25 cellular contexts compared by ENCODE assay signal in the genomic region with DNA sequence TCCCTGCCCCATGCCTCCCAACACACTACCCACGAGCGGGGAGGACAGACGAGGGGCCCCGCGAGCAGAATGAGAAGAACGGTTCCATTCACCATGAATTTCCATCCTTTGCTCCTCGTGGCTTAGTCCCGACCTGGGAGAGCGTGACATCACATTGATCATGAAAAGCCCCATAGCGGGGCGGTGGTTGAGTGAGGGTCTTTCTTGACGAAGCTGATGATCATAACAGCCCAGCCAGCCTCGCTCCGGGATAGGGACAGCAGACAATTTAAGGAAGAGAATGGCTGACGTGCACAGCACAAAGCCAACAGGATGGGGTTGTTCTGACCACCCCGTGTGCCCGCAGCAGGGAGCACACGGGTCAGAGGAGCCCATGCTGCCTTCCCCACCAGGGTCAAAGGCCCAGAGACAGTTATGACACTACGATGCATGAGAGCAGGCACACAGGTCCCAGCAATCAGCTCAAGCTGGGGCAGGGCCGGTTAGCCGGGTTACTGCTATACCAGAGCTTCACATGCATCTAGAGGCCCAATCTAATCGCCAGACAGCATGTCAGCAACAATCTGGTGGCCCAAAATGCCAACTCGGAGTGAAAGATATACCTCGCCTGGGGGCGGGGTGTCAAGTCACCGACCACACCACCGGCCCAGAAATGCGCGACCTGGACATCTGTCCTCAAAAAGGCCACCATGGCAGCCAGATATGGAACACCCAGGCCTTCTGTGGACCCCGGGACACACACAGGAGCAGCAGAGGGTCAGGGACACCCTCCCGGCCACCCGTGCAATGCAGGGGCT.
DNase-seq lines count a peak whose midpoint lies in the region; FAIRE-seq and TF ChIP-seq lines count a peak whose summit lies in the region.
"Had no signal": no experiment of that assay in that cellular context is flagged by ENCODE, and none has a peak within 500 bp of the region (broad histone marks: within the 10 kb centered on the region; RNA-seq: fewer than 3 reads in every experiment).

No MANE protein-coding gene starts in this region.

- no peak overlapping the region for H2BK120ac ChIP-seq in H1 (replicated peaks; ENCODE audit: low read depth, low read length)
- no peak overlapping the region for H2BK120ac ChIP-seq in neuronal stem cell (ENCODE audit: low read depth, low read length)

- H4K8ac ChIP-seq in H1 (ENCODE audit: extremely low read depth, insufficient read depth, low read length) = 0 out of 2 replicates have a peak overlapping the region, but pooled peaks have one; percentile 41
- H4K8ac ChIP-seq in neuronal stem cell (ENCODE audit: low read depth, low read length) = no peak overlapping the region

- H2AFZ ChIP-seq in H1 (ENCODE audit: low read length) = no peak overlapping the region
- H2AFZ ChIP-seq in neuronal stem cell (ENCODE audit: low read length) = no peak overlapping the region
- H2AFZ ChIP-seq: GM23338 had no signal

- no peaks in the 10 kb centered on the region for H3K27me3 Mint-ChIP-seq in endodermal cell (ENCODE audit: insufficient read depth)
- H3K27me3 Mint-ChIP-seq: CD4-positive, alpha-beta memory T cell had no signal

- H3K56ac ChIP-seq in H1 (replicated peaks; ENCODE audit: insufficient read length, low read depth, low read length) = no peak overlapping the region

- H3K9me3 ChIP-seq in KOPT-K1 (ENCODE audit: insufficient read depth, low read length, poor library complexity, severe bottlenecking) (peaks cover 19% of the 10 kb centered on the region), H1 (ENCODE audit: insufficient read depth in 2 of 2, low read depth in 1 of 2, low read length in 1 of 2) (peaks cover 0 to 12% of the 10 kb centered on the region in 2 experiments; a peak in 1 of 4 replicates), neuronal stem cell (replicated peaks in 1 of 2; ENCODE audit: control insufficient read depth in 2 of 2, insufficient read depth in 1 of 2, low read depth in 1 of 2, low read length in 2 of 2) (peaks cover 17 to 18% of the 10 kb centered on the region in 2 donors), endodermal cell (ENCODE audit: control insufficient read depth, low read length) (peaks cover 22% of the 10 kb centered on the region)

- H3K4ac ChIP-seq in H1 (replicated peaks; ENCODE audit: insufficient read length, low read depth, low read length) = no peak overlapping the region
- no peak overlapping the region for H3K4ac ChIP-seq in neuronal stem cell (ENCODE audit: low read length)

- H3K23me2 ChIP-seq in H1 (ENCODE audit: low read depth, low read length) = no peaks in the 10 kb centered on the region

- H2BK12ac ChIP-seq in H1 (ENCODE audit: low read depth, low read length) = no peak overlapping the region
- H2BK12ac ChIP-seq in neuronal stem cell (ENCODE audit: low read length) = no peak overlapping the region

- H2AK5ac ChIP-seq in H1 (ENCODE audit: low read depth, low read length) = no peak overlapping the region
- H2AK5ac ChIP-seq in neuronal stem cell (ENCODE audit: low read depth, low read length) = no peak overlapping the region

- H3K79me2 ChIP-seq in H1 (ENCODE audit: control insufficient read depth in 1 of 2, insufficient read depth in 2 of 2, low read length in 2 of 2) = no peaks in the 10 kb centered on the region

- H3K9me3 Mint-ChIP-seq in endodermal cell = peaks cover 80% of the 10 kb centered on the region
- H3K9me3 Mint-ChIP-seq: GM23338 had no signal

- no peak for TF ChIP-seq POLR2A in GM12892 (IDR thresholded peaks at IDR 0.05; ENCODE audit: low read depth, low read length)
- no peak for TF ChIP-seq POLR2A in H1 (IDR thresholded peaks at IDR 0.05; ENCODE audit: control extremely low read depth in 1 of 2, low read depth in 2 of 2, low read length in 2 of 2)

- H3K4me1 ChIP-seq in H1 (replicated peaks in 1 of 4; ENCODE audit: control insufficient read depth in 3 of 4, insufficient read depth in 4 of 4, low read length in 3 of 4) (peaks cover 0 to 2% (median 0%) of the 10 kb centered on the region in 4 experiments; a peak in 1 of 7 replicates), neuronal stem cell (ENCODE audit: control insufficient read depth in 2 of 2, insufficient read depth in 1 of 2, low read depth in 1 of 2, low read length in 2 of 2) (peaks cover 4 to 5% of the 10 kb centered on the region in 2 donors), endodermal cell (ENCODE audit: control insufficient read depth, insufficient read depth, low read length) (peaks cover 5% of the 10 kb centered on the region)

- H3K9ac ChIP-seq in H1 (replicated peaks in 1 of 4; ENCODE audit: extremely low read depth in 1 of 4, low read depth in 3 of 4, low read length in 3 of 4) (no peak overlapping the region), neuronal stem cell (ENCODE audit: low read depth, low read length, poor library complexity) (no peak overlapping the region), endodermal cell (ENCODE audit: extremely low read depth, low read length, poor library complexity, severe bottlenecking) (no peak overlapping the region)

- TF ChIP-seq EP300 in H1 (IDR thresholded peaks at IDR 0.05; ENCODE audit: borderline replicate concordance in 1 of 2, low read depth in 2 of 2, low read length in 2 of 2) = no peak

- no peak overlapping the region for H3K27ac Mint-ChIP-seq in endodermal cell
- H3K27ac Mint-ChIP-seq: GM23338 had no signal

- no peak for TF ChIP-seq CTCF in H1 (IDR thresholded peaks at IDR 0.05; ENCODE audit: control extremely low read depth in 1 of 3, insufficient read depth in 1 of 3, low read depth in 1 of 3, low read length in 3 of 3)
- no peak for TF ChIP-seq CTCF in endodermal cell (conservative IDR thresholded peaks at IDR 0.05)

- peaks cover 18% of the 10 kb centered on the region for H3K36me3 Mint-ChIP-seq in endodermal cell (ENCODE audit: low read depth)
- H3K36me3 Mint-ChIP-seq: CD4-positive, alpha-beta memory T cell had no signal

- H3K36me3 ChIP-seq in KOPT-K1 (ENCODE audit: insufficient read depth, low read length) (peaks cover 19% of the 10 kb centered on the region; the same call in 1 of the 2 replicates), H1 (ENCODE audit: control insufficient read depth in 2 of 4, insufficient read depth in 4 of 4, low read length in 3 of 4) (no peaks in the 10 kb centered on the region), neuronal stem cell (replicated peaks in 1 of 2; ENCODE audit: control insufficient read depth in 2 of 2, insufficient read depth in 2 of 2, low read length in 2 of 2) (peaks cover 12 to 41% of the 10 kb centered on the region in 2 donors), endodermal cell (ENCODE audit: control insufficient read depth, insufficient read depth, low read length) (peaks cover 16% of the 10 kb centered on the region)

- H3K4me3 Mint-ChIP-seq in endodermal cell = no peak overlapping the region
- H3K4me3 Mint-ChIP-seq: GM23338 had no signal

- no peak overlapping the region for H4K5ac ChIP-seq in H1 (ENCODE audit: insufficient read length, low read depth, low read length)

- H2BK15ac ChIP-seq in H1 (ENCODE audit: low read length) = no peak overlapping the region
- H2BK15ac ChIP-seq in neuronal stem cell (ENCODE audit: low read length) = no peak overlapping the region

- no peak for TF ChIP-seq RAD21 in H1 (IDR thresholded peaks at IDR 0.05 in 1 of 2, conservative IDR thresholded peaks at IDR 0.05 in 1 of 2; ENCODE audit: low read depth in 2 of 2, low read length in 2 of 2)

- H2BK20ac ChIP-seq in H1 (ENCODE audit: low read length) = no peak overlapping the region

- H2BK5ac ChIP-seq in H1 (ENCODE audit: low read depth, low read length) (no peak overlapping the region), neuronal stem cell (ENCODE audit: low read length) (no peak overlapping the region)

- DNase-seq in GM12892 (ENCODE audit: insufficient read length) (no peak), H1 (ENCODE audit: low read depth in 1 of 2, low spot score in 2 of 2) (no peak), neuronal stem cell (ENCODE audit: low spot score) (no peak), endodermal cell (no peak), NCI-H2196 (lab: John Stamatoyannopoulos, UW; ENCODE audit: unreplicated experiment) (no peak), NCI-H82 (lab: John Stamatoyannopoulos, UW) (no peak)
- DNase-seq: C1 segment of cervical spinal cord; CD4-positive, alpha-beta memory T cell; COR-L47; HCEC 1CT; KG1; NCI-H1048; NCI-H1436; NCI-H187; NCI-H2081 treated with DMSO at 0.1 percent for 48 hours; NCI-H2171; NCI-H524; NCI-H748 treated with DMSO at 0.1 percent for 48 hours; Right ventricle myocardium superior; RPMI8226 had no signal

- no peak overlapping the region for H3K23ac ChIP-seq in H1 (ENCODE audit: insufficient read length)
- H3K23ac ChIP-seq in neuronal stem cell (ENCODE audit: low read depth, low read length, poor library complexity) = no peak overlapping the region

- H3K27me3 ChIP-seq in H1 (replicated peaks in 1 of 4; ENCODE audit: control insufficient read depth in 3 of 4, extremely low read depth in 1 of 4, insufficient read depth in 3 of 4, low read length in 3 of 4) (no peaks in the 10 kb centered on the region), neuronal stem cell (ENCODE audit: control insufficient read depth in 3 of 3, insufficient read depth in 3 of 3, low read depth in 1 of 3, low read length in 3 of 3) (no peaks in the 10 kb centered on the region), endodermal cell (ENCODE audit: control insufficient read depth, insufficient read depth, low read length, poor library complexity, severe bottlenecking) (no peaks in the 10 kb centered on the region)
- H3K27me3 ChIP-seq: SJSA1 had no signal

- no peaks in the 10 kb centered on the region for H3K79me1 ChIP-seq in H1 (ENCODE audit: low read depth, low read length)
- H3K79me1 ChIP-seq in neuronal stem cell (ENCODE audit: low read depth, low read length) = peaks cover 3% of the 10 kb centered on the region

- FAIRE-seq in GM12892 (lab: Jason Lieb, UNC) (peak; percentile 51), H1 (lab: Jason Lieb, UNC) (peak; percentile 100)
- FAIRE-seq: G401.6, HTR-8/SVneo had no signal

- H4K91ac ChIP-seq in H1 (replicated peaks; ENCODE audit: insufficient read length, low read length) (no peak overlapping the region), neuronal stem cell (ENCODE audit: low read depth, low read length, poor library complexity) (no peak overlapping the region)

- H4K20me1 ChIP-seq in H1 (replicated peaks in 1 of 2; ENCODE audit: control insufficient read depth in 1 of 2, insufficient read depth in 2 of 2, low read length in 2 of 2) = peaks cover 0 to under 1% of the 10 kb centered on the region in 2 experiments

- H3K18ac ChIP-seq in H1 (ENCODE audit: extremely low read depth, low read length) (no peak overlapping the region), neuronal stem cell (ENCODE audit: low read length) (peak overlapping the region; percentile 15)

- peaks cover under 1% of the 10 kb centered on the region for H3K4me1 Mint-ChIP-seq in endodermal cell

- CTCF ChIA-PET in H1 (lab: Charles Lee; ENCODE audit: partially characterized antibody) = no interaction called here

- H3K4me2 ChIP-seq in H1 (ENCODE audit: insufficient read depth in 1 of 2, low read depth in 2 of 2, low read length in 2 of 2) = no peak overlapping the region
- no peak overlapping the region for H3K4me2 ChIP-seq in neuronal stem cell (ENCODE audit: insufficient read depth, low read length, poor library complexity, severe bottlenecking)
- H3K4me2 ChIP-seq: GM23338 had no signal

- WGBS in H1 (ENCODE audit: extremely low coverage in 1 of 2, insufficient coverage in 1 of 2, insufficient read length in 1 of 2, insufficient replicate concordance in 2 of 2, low coverage in 1 of 2, low lambda C conversion rate in 2 of 2, missing lambda C conversion rate in 1 of 2), 2 experiments = 96% methylated on average over 32 of the region's 32 CpGs; no CpG with 5 or more reads in 1 of the 2 experiments
- WGBS in neuronal stem cell (ENCODE audit: extremely low coverage in 2 of 2, insufficient read length in 2 of 2, insufficient replicate concordance in 1 of 2), 2 donors = no CpG with 5 or more reads among the region's 32 CpGs
- WGBS in endodermal cell (ENCODE audit: insufficient coverage in 1 of 2, insufficient read length in 1 of 2), 2 experiments = 92 to 94% methylated on average over 29 to 32 of the region's 32 CpGs

- POLR2A ChIA-PET in H1 (lab: Charles Lee; ENCODE audit: partially characterized antibody) = no interaction called here

- H3K4me3 ChIP-seq in H1 (ENCODE audit: extremely low read depth in 1 of 4, insufficient read depth in 2 of 4, low read depth in 3 of 4, low read length in 4 of 4) = no peak overlapping the region
- peak overlapping the region in 1 of 2 donors; percentile 43 for H3K4me3 ChIP-seq in neuronal stem cell (ENCODE audit: low read length in 2 of 2)
- H3K4me3 ChIP-seq in endodermal cell (ENCODE audit: low read length) = no peak overlapping the region
- H3K4me3 ChIP-seq: GM23338, SJSA1 had no signal

- H3K27ac ChIP-seq in KOPT-K1 (ENCODE audit: low read depth, low read length, poor library complexity, severe bottlenecking) (peak overlapping the region; percentile 67), H1 (ENCODE audit: low read depth, low read length) (no peak overlapping the region), neuronal stem cell (replicated peaks; ENCODE audit: low read length) (no peak overlapping the region), endodermal cell (ENCODE audit: low read depth, low read length) (no peak overlapping the region)

- H3K14ac ChIP-seq in H1 (ENCODE audit: insufficient read length) = no peak overlapping the region
- no peak overlapping the region for H3K14ac ChIP-seq in neuronal stem cell (ENCODE audit: low read length)
